ENCODE assay signal across 8 cellular contexts in the genomic region with DNA sequence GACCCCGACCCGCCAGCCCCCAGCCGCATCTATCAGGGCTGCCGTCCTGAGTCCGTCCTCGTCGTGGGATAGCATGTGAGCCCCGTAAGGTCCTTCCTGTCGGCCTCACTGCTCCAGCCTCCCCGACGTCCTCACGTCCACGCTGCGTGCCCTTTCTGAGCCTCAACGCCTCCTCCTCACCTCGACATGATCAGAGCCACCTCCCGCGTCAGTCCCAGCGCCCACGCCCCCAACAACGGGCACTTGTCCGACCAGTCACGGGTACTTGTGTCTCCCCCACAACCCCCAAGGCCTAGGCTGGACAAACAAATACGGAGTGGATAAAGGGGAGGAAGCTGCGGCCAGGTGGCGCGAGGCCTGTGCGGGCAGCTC. TPM values are rescaled to one million over a fixed set of nuclear protein-coding genes. Genes with fewer than 3 reads are reported as not detected.
A peak's percentile ranks its signal among the peaks of the same experiment; 100 is the strongest.
DNase-seq lines count a peak whose midpoint lies in the region; ATAC-seq and TF ChIP-seq lines count a peak whose summit lies in the region.

No MANE protein-coding gene starts in this region.

- peak overlapping the region; percentile 99 for H3K27ac Mint-ChIP-seq in glutamatergic neuron (ENCODE audit: unreplicated experiment)

- DNase-seq in GM12865 (ENCODE audit: low read depth), result peak; percentile 87
- peak; percentile 23 for DNase-seq in NCI-H446 treated with DMSO at 0.1 percent for 48 hours (lab: John Stamatoyannopoulos, UW)
- peak; percentile 28 for DNase-seq in activated T-helper 9 cell treated with anti-CD3 and anti-CD28 coated beads, Interleukin-2, amount 50 U/mL, for 16 hours (ENCODE audit: low read depth)
- peak; percentile 63 for DNase-seq in glutamatergic neuron
- peak; percentile 15 for DNase-seq in prostate gland (ENCODE audit: low spot score)
- DNase-seq in occipital lobe (lab: John Stamatoyannopoulos, UW), result no peak

- peak overlapping the region; percentile 90 for H3K27ac ChIP-seq in prostate gland

- H3K4me3 ChIP-seq in GM12865 (ENCODE audit: low read depth, low read length) (peak overlapping the region; percentile 84), prostate gland (peak overlapping the region; percentile 55 to 57)

- intact Hi-C loops in prostate gland (cut with DNase I), result loop anchor here (5.0 kb wide), 1 partner anchor 35 kb away; a partner anchor contains a TSS

- ATAC-seq in HG02610 (IDR thresholded peaks at IDR 0.05; ENCODE audit: unreplicated experiment) (peak; percentile 4), GM18858 (IDR thresholded peaks at IDR 0.05; ENCODE audit: unreplicated experiment) (no peak)

- 2% methylated on average over 28 of the region's 28 CpGs for whole genome bisulfite sequencing in prostate gland

- H3K36me3 ChIP-seq in prostate gland, result no peaks in the 10 kb centered on the region

- TF ChIP-seq CTCF in GM12865 (IDR thresholded peaks at IDR 0.05; ENCODE audit: insufficient read depth, low read depth, low read length, missing control alignments) (no peak), glutamatergic neuron (IDR thresholded peaks at IDR 0.05; ENCODE audit: partially characterized antibody, unreplicated experiment) (no peak), prostate gland (IDR thresholded peaks at IDR 0.05) (no peak)

- no peaks in the 10 kb centered on the region for H3K9me3 ChIP-seq in prostate gland

- H3K4me1 Mint-ChIP-seq in glutamatergic neuron (ENCODE audit: low read depth, unreplicated experiment), result peaks cover 3% of the 10 kb centered on the region

- H3K27me3 ChIP-seq in prostate gland (replicated peaks; ENCODE audit: insufficient read depth), result no peaks in the 10 kb centered on the region

- H3K9me3 Mint-ChIP-seq in glutamatergic neuron (ENCODE audit: unreplicated experiment), result peaks cover 14% of the 10 kb centered on the region

- peak overlapping the region; percentile 97 for H3K4me3 Mint-ChIP-seq in glutamatergic neuron (ENCODE audit: unreplicated experiment)

- no peaks in the 10 kb centered on the region for H3K4me1 ChIP-seq in prostate gland (replicated peaks)

- no peaks in the 10 kb centered on the region for H3K36me3 Mint-ChIP-seq in glutamatergic neuron (ENCODE audit: unreplicated experiment)

- TF ChIP-seq POLR2A in prostate gland (IDR thresholded peaks at IDR 0.05), result no peak

- H3K27me3 Mint-ChIP-seq in glutamatergic neuron (ENCODE audit: unreplicated experiment), result peaks cover 4% of the 10 kb centered on the region

RNA-seq across cellular contexts. Expression of a gene that starts 0.7 kb away (rescaled TPM):
- total RNA-seq in glutamatergic neuron (ENCODE audit: unreplicated experiment), result 3.5 TPM
- 10 to 100 TPM in 1 of 2 donors, 1 to 10 TPM in 1; 6.6 to 11.0 TPM for total RNA-seq in prostate gland
- 5.9 TPM for total RNA-seq in occipital lobe

RNA-seq across cellular contexts. Expression of a gene that starts 8.6 kb away (rescaled TPM):
- total RNA-seq in glutamatergic neuron (ENCODE audit: unreplicated experiment), result 27.3 TPM
- total RNA-seq in prostate gland, result 10 to 100 TPM in 1 of 2 donors, 1 to 10 TPM in 1; 5.6 to 25.6 TPM
- 0.94 TPM for total RNA-seq in occipital lobe

RNA-seq across cellular contexts. Expression of a gene that starts 18.9 kb away (rescaled TPM):
- total RNA-seq in glutamatergic neuron (ENCODE audit: unreplicated experiment) (2.0 TPM), prostate gland (10 to 100 TPM; 12.2 to 15.7 TPM), occipital lobe (0.94 TPM)

RNA-seq across cellular contexts. Expression of a gene that starts 25.2 kb away (rescaled TPM):
- total RNA-seq in glutamatergic neuron (ENCODE audit: unreplicated experiment) (571 TPM), prostate gland (1,000 to 10,000 TPM; 1,184 to 2,289 TPM), occipital lobe (1,568 TPM)

RNA-seq across cellular contexts. Expression of a gene that starts 33.6 kb away (rescaled TPM):
- total RNA-seq in glutamatergic neuron (ENCODE audit: unreplicated experiment) (0.44 TPM), prostate gland (1 to 10 TPM in 1 of 2 donors, under 1 TPM in 1; 0.62 to 7.0 TPM), occipital lobe (not detected)
